ENCODE assay signal across 21 cellular contexts in the genomic region with DNA sequence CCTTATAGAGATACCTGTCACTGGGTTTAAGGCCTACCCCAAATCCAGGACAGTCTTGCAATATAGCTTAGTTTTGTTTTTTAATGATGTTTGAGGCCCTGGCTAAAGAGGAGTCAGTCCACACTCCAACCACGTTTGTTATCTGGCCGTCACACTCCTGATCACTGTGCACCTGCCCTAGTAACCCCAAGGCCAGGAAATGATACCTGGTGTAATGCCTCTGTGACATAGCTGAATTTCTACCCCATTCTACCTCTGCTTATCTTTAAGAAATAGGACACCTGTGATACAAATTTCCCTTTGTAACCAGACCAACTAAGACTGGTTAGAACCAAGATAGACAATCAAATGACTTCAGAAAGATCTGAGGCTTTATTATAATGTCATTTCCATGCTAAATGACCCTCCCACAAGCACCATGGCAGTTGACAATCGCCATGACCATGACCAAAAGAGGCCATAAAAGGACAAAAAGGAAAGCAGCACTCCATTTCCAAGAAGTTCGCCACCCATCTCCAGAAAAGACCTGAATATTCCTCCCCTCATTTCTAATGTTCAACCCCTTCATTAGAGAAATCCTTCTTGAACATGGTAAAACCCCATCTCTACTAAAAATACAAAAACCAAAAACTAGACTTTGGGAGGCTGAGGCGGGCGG. TPM values are rescaled to one million over a fixed set of nuclear protein-coding genes. Genes with fewer than 3 reads are reported as not detected.
"Had no signal": no experiment of that assay in that cellular context is flagged by ENCODE, and none has a peak within 500 bp of the region (broad histone marks: within the 10 kb centered on the region; RNA-seq: fewer than 3 reads in every experiment).

No MANE protein-coding gene starts in this region.

- H3K4me3 ChIP-seq: ascending aorta, colonic mucosa, left lung, neural progenitor cell, tibial nerve, uterus had no signal

- H3K9me3 ChIP-seq: ascending aorta, colonic mucosa, left lung, tibial nerve, uterus had no signal

- H3K27me3 Mint-ChIP-seq: activated T-helper 17 cell treated with anti-CD3 and anti-CD28 coated beads, Interleukin-2, amount 50 U/mL, for 72 hours; central memory CD8-positive, alpha-beta T cell; stimulated activated naive CD8-positive, alpha-beta T cell treated with anti-CD3 and anti-CD28 coated beads, Interleukin-15, Interleukin-2, amounts not matched to agents 100 ng/mL and 50 ng/mL, for 24 hours had no signal

- H3K4me3 Mint-ChIP-seq: activated CD4-positive, alpha-beta memory T cell treated with anti-CD3 and anti-CD28 coated beads, Interleukin-2, amount 10 ng/mL, durations not matched to agents 7 days and 5 days; activated T-helper 17 cell treated with anti-CD3 and anti-CD28 coated beads, Interleukin-2, amount 50 U/mL, for 72 hours; central memory CD8-positive, alpha-beta T cell; endodermal cell; neural progenitor cell; stimulated activated naive CD8-positive, alpha-beta T cell treated with anti-CD3 and anti-CD28 coated beads, Interleukin-15, Interleukin-2, amounts not matched to agents 100 ng/mL and 50 ng/mL, for 24 hours had no signal

- H3K27me3 ChIP-seq: ascending aorta, colonic mucosa, foreskin keratinocyte, left lung, tibial nerve, uterus had no signal

- H3K36me3 ChIP-seq: ascending aorta, colonic mucosa, left lung, neural progenitor cell, tibial nerve, uterus had no signal

- H3K4me1 ChIP-seq: ascending aorta, colonic mucosa, neural progenitor cell, uterus had no signal

- H3K36me3 Mint-ChIP-seq: neural progenitor cell had no signal

- H3K4me1 Mint-ChIP-seq: activated T-helper 17 cell treated with anti-CD3 and anti-CD28 coated beads, Interleukin-2, amount 50 U/mL, for 72 hours had no signal

- DNase-seq: activated CD4-positive, alpha-beta memory T cell treated with anti-CD3 and anti-CD28 coated beads, Interleukin-2, amount 10 ng/mL, durations not matched to agents 7 days and 5 days; activated CD4-positive, alpha-beta T cell treated with anti-CD3 and anti-CD28 coated beads for 48 hours; activated CD4-positive, CD25-positive, alpha-beta regulatory T cell; activated naive CD4-positive, alpha-beta T cell; activated T-cell treated with anti-CD3 and anti-CD28 coated beads, Interleukin-2, amount 50 U/mL, for 1 hour; colonic mucosa; endodermal cell; foreskin keratinocyte; hypothalamus; left lung; T-helper 9 cell; uterus had no signal

- ATAC-seq: activated T-helper 17 cell treated with anti-CD3 and anti-CD28 coated beads, Interleukin-2, amount 50 U/mL, for 72 hours; foreskin keratinocyte; left lung had no signal

- H3K27ac ChIP-seq: ascending aorta, colonic mucosa, epithelial cell of prostate, foreskin keratinocyte, left lung, neural progenitor cell, tibial nerve, uterus had no signal

- H3K27ac Mint-ChIP-seq: activated CD4-positive, alpha-beta memory T cell treated with anti-CD3 and anti-CD28 coated beads, Interleukin-2, amount 10 ng/mL, durations not matched to agents 7 days and 5 days; activated T-helper 17 cell treated with anti-CD3 and anti-CD28 coated beads, Interleukin-2, amount 50 U/mL, for 72 hours; endodermal cell; neural progenitor cell; progenitor cell of endocrine pancreas; stimulated activated naive CD8-positive, alpha-beta T cell treated with anti-CD3 and anti-CD28 coated beads, Interleukin-15, Interleukin-2, amounts not matched to agents 100 ng/mL and 50 ng/mL, for 24 hours had no signal

- H3K9me3 Mint-ChIP-seq: activated CD4-positive, alpha-beta memory T cell treated with anti-CD3 and anti-CD28 coated beads, Interleukin-2, amount 10 ng/mL, durations not matched to agents 7 days and 5 days; activated T-helper 17 cell treated with anti-CD3 and anti-CD28 coated beads, Interleukin-2, amount 50 U/mL, for 72 hours; central memory CD8-positive, alpha-beta T cell; stimulated activated naive CD8-positive, alpha-beta T cell treated with anti-CD3 and anti-CD28 coated beads, Interleukin-15, Interleukin-2, amounts not matched to agents 100 ng/mL and 50 ng/mL, for 24 hours had no signal

- H3K4me2 ChIP-seq: neural progenitor cell had no signal

RNA-seq across cellular contexts. Expression of gene RTP3, which starts 4.8 kb away (rescaled TPM):
- total RNA-seq: activated CD4-positive, alpha-beta memory T cell treated with anti-CD3 and anti-CD28 coated beads, Interleukin-2, amount 10 ng/mL, durations not matched to agents 7 days and 5 days; activated T-helper 17 cell treated with anti-CD3 and anti-CD28 coated beads, Interleukin-2, amount 50 U/mL, for 72 hours; ascending aorta; colonic mucosa; endodermal cell; foreskin keratinocyte; left lung; osteoblast; progenitor cell of endocrine pancreas; tibial nerve; uterus had no signal

RNA-seq across cellular contexts. Expression of gene LTF, which starts 28.3 kb away (rescaled TPM):
- total RNA-seq: activated CD4-positive, alpha-beta memory T cell treated with anti-CD3 and anti-CD28 coated beads, Interleukin-2, amount 10 ng/mL, durations not matched to agents 7 days and 5 days; activated T-helper 17 cell treated with anti-CD3 and anti-CD28 coated beads, Interleukin-2, amount 50 U/mL, for 72 hours; foreskin keratinocyte had no signal
